Comparison of ENCODE assay signal across 8 cellular contexts in the genomic region with DNA sequence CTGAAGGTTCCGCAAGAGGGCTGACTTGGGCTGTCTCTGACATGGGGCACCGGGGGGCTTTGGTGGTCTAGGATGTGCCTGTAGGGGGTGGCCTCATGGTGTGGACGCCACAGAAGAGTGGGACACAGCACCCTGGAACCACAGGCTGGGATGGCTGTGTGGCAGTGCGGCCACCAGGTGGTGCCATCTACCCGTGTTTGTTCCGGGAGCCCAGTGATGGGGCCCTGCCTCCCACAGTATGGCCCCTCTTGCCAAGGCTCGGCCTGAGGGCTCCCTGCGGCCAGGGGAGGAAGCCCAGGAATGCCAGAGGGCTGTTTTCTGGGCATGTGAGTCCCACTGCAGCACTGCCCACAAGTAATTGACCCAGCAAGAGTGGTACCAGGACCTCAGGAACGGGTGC.
DNase-seq lines count a peak whose midpoint lies in the region; ATAC-seq and TF ChIP-seq lines count a peak whose summit lies in the region.
"Not testable (repeated sequence)": the region's sequence is repeated elsewhere in the genome, so short reads cannot be mapped to it uniquely, and the experiment has no call there.

No MANE protein-coding gene starts in this region.

- not testable (repeated sequence) for H3K27ac ChIP-seq in upper lobe of right lung

- not testable (repeated sequence) for H3K9me3 ChIP-seq in upper lobe of right lung

- intact Hi-C loops in upper lobe of right lung (cut with DNase I) = not testable (repeated sequence)

- not testable (repeated sequence) for H3K36me3 Mint-ChIP-seq in T-cell, naive B cell

- not testable (repeated sequence) for H3K27ac Mint-ChIP-seq in T-cell, naive B cell

- peak; percentile 76 for ATAC-seq in GM18519 (IDR thresholded peaks at IDR 0.05; ENCODE audit: low FRiP score, unreplicated experiment)
- ATAC-seq in GM19467 (IDR thresholded peaks at IDR 0.05; ENCODE audit: unreplicated experiment) = peak; percentile 66
- peak; percentile 85 for ATAC-seq in HG02678 (IDR thresholded peaks at IDR 0.05; ENCODE audit: unreplicated experiment)
- peak; percentile 94 for ATAC-seq in HG03175 (IDR thresholded peaks at IDR 0.05; ENCODE audit: unreplicated experiment)
- ATAC-seq in T-cell (replicated peaks in 1 of 4) = peak; percentile 87 to 92 (median 90)
- peak; percentile 88 for ATAC-seq in esophagus mucosa
- peak; percentile 89 to 93 for ATAC-seq in naive B cell (ENCODE audit: low read depth in 2 of 2)
- ATAC-seq in upper lobe of right lung = peak; percentile 97

- CTCF ChIA-PET in T-cell (lab: Charles Lee) = not testable (repeated sequence)

- not testable (repeated sequence) for H3K4me1 ChIP-seq in upper lobe of right lung

- H3K36me3 ChIP-seq in upper lobe of right lung = not testable (repeated sequence)

- H3K4me3 Mint-ChIP-seq in T-cell, naive B cell: not testable (repeated sequence)

- not testable (repeated sequence) for H3K27me3 Mint-ChIP-seq in T-cell, naive B cell

- H3K27me3 ChIP-seq in upper lobe of right lung = not testable (repeated sequence)

- peak in 1 of 34 experiments; percentile 0 for DNase-seq in T-cell
- not testable (repeated sequence) for DNase-seq in naive B cell, upper lobe of right lung

- POLR2A ChIA-PET in T-cell (lab: Charles Lee) = not testable (repeated sequence)

- H3K9me3 Mint-ChIP-seq in T-cell, naive B cell: not testable (repeated sequence)

- H3K4me3 ChIP-seq in upper lobe of right lung = not testable (repeated sequence)

- H3K4me1 Mint-ChIP-seq in T-cell, naive B cell: not testable (repeated sequence)

- TF ChIP-seq CTCF in upper lobe of right lung (IDR thresholded peaks at IDR 0.05) = not testable (repeated sequence)
